ENCODE assay signal across 18 cellular contexts in the genomic region with DNA sequence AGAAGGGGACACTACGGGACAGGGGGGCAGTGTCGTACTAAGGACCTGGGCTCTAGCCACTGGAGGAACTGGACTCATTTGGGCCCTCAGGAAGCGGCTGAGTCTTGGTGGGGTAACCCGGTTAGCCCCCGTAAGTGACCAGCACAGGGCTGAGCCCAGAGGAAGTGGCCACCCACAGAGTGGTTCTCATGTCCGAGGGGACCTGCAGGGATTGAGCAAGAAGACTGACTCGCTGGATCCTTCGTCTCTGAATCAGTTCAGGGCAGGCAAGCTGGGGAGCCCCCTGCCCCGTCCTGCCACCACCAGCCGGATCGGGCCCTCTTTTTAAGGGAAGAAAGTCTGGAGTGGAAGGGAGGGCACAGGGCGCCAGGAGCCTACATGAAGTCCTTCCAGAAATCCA. TPM values are rescaled to one million over a fixed set of nuclear protein-coding genes. Genes with fewer than 3 reads are reported as not detected.
DNase-seq lines count a peak whose midpoint lies in the region; ATAC-seq and TF ChIP-seq lines count a peak whose summit lies in the region.
"Had no signal": no experiment of that assay in that cellular context is flagged by ENCODE, and none has a peak within 500 bp of the region (broad histone marks: within the 10 kb centered on the region; RNA-seq: fewer than 3 reads in every experiment).

No MANE protein-coding gene starts in this region.

- H3K9me3 ChIP-seq in neuronal stem cell (replicated peaks in 1 of 2; ENCODE audit: control insufficient read depth in 2 of 2, insufficient read depth in 1 of 2, low read depth in 1 of 2, low read length in 2 of 2) (no peaks in the 10 kb centered on the region), aorta (ENCODE audit: control insufficient read depth, low read length) (no peaks in the 10 kb centered on the region)
- H3K9me3 ChIP-seq: sigmoid colon had no signal

- no peak overlapping the region for H3K27ac ChIP-seq in neuronal stem cell (replicated peaks; ENCODE audit: low read length)
- H3K27ac ChIP-seq in aorta (ENCODE audit: low read depth in 1 of 2, low read length in 2 of 2), result peak overlapping the region; percentile 31 to 77

- no peak overlapping the region for H2BK12ac ChIP-seq in neuronal stem cell (ENCODE audit: low read length)

- DNase-seq in Right ventricle myocardium inferior (ENCODE audit: missing footprints), result no peak
- DNase-seq in cardiac septum (ENCODE audit: low spot score), result no peak
- peak; percentile 41 for DNase-seq in fibroblast of mammary gland (ENCODE audit: low read depth)
- DNase-seq in neuronal stem cell (ENCODE audit: low spot score), result no peak
- no peak for DNase-seq in aorta
- DNase-seq in GM19240 (ENCODE audit: insufficient read length, low spot score), result no peak
- no peak for DNase-seq in activated T-cell treated with anti-CD3 and anti-CD28 coated beads, Interleukin-2, amount 50 U/mL, for 48 hours
- no peak for DNase-seq in DMS79 treated with DMSO at 0.1 percent for 48 hours (lab: John Stamatoyannopoulos, UW)
- DNase-seq: 8988T; activated naive CD8-positive, alpha-beta T cell treated with anti-CD3 and anti-CD28 coated beads for 36 hours; activated T-cell treated with anti-CD3 and anti-CD28 coated beads, Interleukin-2, amount 50 U/mL, for 1 hour; NCI-H1092 treated with DMSO at 0.1 percent for 48 hours; NCI-H2171; SHP77; sigmoid colon; stimulated activated naive CD4-positive, alpha-beta T cell had no signal

- H4K8ac ChIP-seq in neuronal stem cell (ENCODE audit: low read depth, low read length), result no peak overlapping the region

- H3K9ac ChIP-seq in neuronal stem cell (ENCODE audit: low read depth, low read length, poor library complexity), result no peak overlapping the region

- H3K4me1 ChIP-seq in neuronal stem cell (ENCODE audit: control insufficient read depth in 2 of 2, insufficient read depth in 1 of 2, low read depth in 1 of 2, low read length in 2 of 2) (peaks cover 10 to 13% of the 10 kb centered on the region in 2 donors), aorta (ENCODE audit: control insufficient read depth in 1 of 2, insufficient read depth in 2 of 2, low read length in 2 of 2) (no peaks in the 10 kb centered on the region)
- H3K4me1 ChIP-seq: sigmoid colon had no signal

- WGBS in neuronal stem cell (ENCODE audit: extremely low coverage in 2 of 2, insufficient read length in 2 of 2, insufficient replicate concordance in 1 of 2), 2 donors, result no CpG with 5 or more reads among the region's 12 CpGs
- 14 to 48% methylated on average over 12 of the region's 12 CpGs for WGBS in aorta, 2 donors

- H3K14ac ChIP-seq in neuronal stem cell (ENCODE audit: low read length), result no peak overlapping the region

- H3K79me1 ChIP-seq in neuronal stem cell (ENCODE audit: low read depth, low read length), result no peaks in the 10 kb centered on the region

- no peak overlapping the region for H2BK120ac ChIP-seq in neuronal stem cell (ENCODE audit: low read depth, low read length)

- no peak overlapping the region for H3K4ac ChIP-seq in neuronal stem cell (ENCODE audit: low read length)

- H3K36me3 ChIP-seq in neuronal stem cell (replicated peaks in 1 of 2; ENCODE audit: control insufficient read depth in 2 of 2, insufficient read depth in 2 of 2, low read length in 2 of 2) (no peaks in the 10 kb centered on the region), aorta (ENCODE audit: control insufficient read depth in 1 of 2, insufficient read depth in 2 of 2, low read length in 1 of 2) (no peaks in the 10 kb centered on the region)
- H3K36me3 ChIP-seq: sigmoid colon had no signal

- H3K4me3 ChIP-seq in fibroblast of mammary gland (ENCODE audit: control insufficient read depth, low read depth, low read length) (no peak overlapping the region), neuronal stem cell (ENCODE audit: low read length in 2 of 2) (no peak overlapping the region), aorta (ENCODE audit: low read length in 2 of 2) (no peak overlapping the region)

- H2AFZ ChIP-seq in neuronal stem cell (ENCODE audit: low read length), result no peak overlapping the region

- peak overlapping the region; percentile 39 for H2BK5ac ChIP-seq in neuronal stem cell (ENCODE audit: low read length)

- H3K4me2 ChIP-seq in neuronal stem cell (ENCODE audit: insufficient read depth, low read length, poor library complexity, severe bottlenecking), result no peak overlapping the region

- peak overlapping the region; percentile 30 for H4K91ac ChIP-seq in neuronal stem cell (ENCODE audit: low read depth, low read length, poor library complexity)

- peak; percentile 27 for ATAC-seq in Right ventricle myocardium inferior
- no peak for ATAC-seq in aorta (ENCODE audit: low FRiP score)

- H3K18ac ChIP-seq in neuronal stem cell (ENCODE audit: low read length), result no peak overlapping the region

- H3K27me3 ChIP-seq in neuronal stem cell (ENCODE audit: control insufficient read depth in 3 of 3, insufficient read depth in 3 of 3, low read depth in 1 of 3, low read length in 3 of 3) (peaks cover 0 to 24% (median 0%) of the 10 kb centered on the region in 3 experiments), aorta (ENCODE audit: control insufficient read depth in 1 of 2, insufficient read depth in 2 of 2, low read length in 1 of 2) (no peaks in the 10 kb centered on the region)

- intact Hi-C loops in Right ventricle myocardium inferior (cut with DNase I), result loop anchor here (2.0 kb wide), 1 partner anchor 31 kb away; no protein-coding TSS in a partner anchor
- intact Hi-C loops in cardiac septum (cut with DNase I), result loop anchor here (2.0 kb wide), 1 partner anchor 17 kb away; no protein-coding TSS in a partner anchor
- intact Hi-C loops in aorta (cut with DNase I), result no loop called here

- peak overlapping the region; percentile 26 for H2BK15ac ChIP-seq in neuronal stem cell (ENCODE audit: low read length)

- TF ChIP-seq CTCF in fibroblast of mammary gland (conservative IDR thresholded peaks at IDR 0.05; ENCODE audit: control insufficient read depth, insufficient read depth, low read depth, low read length), result no peak

- H2AK5ac ChIP-seq in neuronal stem cell (ENCODE audit: low read depth, low read length), result peak overlapping the region; percentile 88

- H3K23ac ChIP-seq in neuronal stem cell (ENCODE audit: low read depth, low read length, poor library complexity), result no peak overlapping the region

RNA-seq across cellular contexts. Expression of a gene that starts 0.7 kb away (rescaled TPM):
- 42.2 TPM for total RNA-seq in Right ventricle myocardium inferior
- 175 TPM for total RNA-seq in cardiac septum
- 3.8 TPM for polyA plus RNA-seq in neuronal stem cell (2013, experiment 1 of 2)
- 4.3 TPM for polyA plus RNA-seq in neuronal stem cell (2013, experiment 2 of 2)
- total RNA-seq in aorta, result 1,000 to 10,000 TPM; 1,297 to 2,306 TPM
- polyA plus RNA-seq in aorta, result 1,000 to 10,000 TPM; 1,177 to 3,171 TPM
- total RNA-seq: activated naive CD8-positive, alpha-beta T cell treated with anti-CD3 and anti-CD28 coated beads for 36 hours; T-helper 2 cell treated with Interferon-gamma antibody and Interleukin-4, amounts not matched to agents 100 ng/mL and 5 ng/mL, for 36 hours had no signal

RNA-seq across cellular contexts. Expression of a gene that starts 23.4 kb away (rescaled TPM):
- total RNA-seq in Right ventricle myocardium inferior (not detected), cardiac septum (0.16 TPM), aorta (under 1 TPM; 0.19 to 0.27 TPM)
- 0.49 TPM for polyA plus RNA-seq in neuronal stem cell (2013, experiment 1 of 2)
- 0.48 TPM for polyA plus RNA-seq in neuronal stem cell (2013, experiment 2 of 2)
- polyA plus RNA-seq in aorta, result under 1 TPM in 1 of 2 donors, not detected in 1; 0.20 TPM
- total RNA-seq: activated naive CD8-positive, alpha-beta T cell treated with anti-CD3 and anti-CD28 coated beads for 36 hours; T-helper 2 cell treated with Interferon-gamma antibody and Interleukin-4, amounts not matched to agents 100 ng/mL and 5 ng/mL, for 36 hours had no signal
- polyA plus RNA-seq: esophagus had no signal

RNA-seq across cellular contexts. Expression of a gene that starts 23.7 kb away (rescaled TPM):
- 18.5 TPM for total RNA-seq in Right ventricle myocardium inferior
- total RNA-seq in cardiac septum, result 13.4 TPM
- polyA plus RNA-seq in neuronal stem cell (2013, experiment 1 of 2), result 19.4 TPM
- 20.0 TPM for polyA plus RNA-seq in neuronal stem cell (2013, experiment 2 of 2)
- total RNA-seq in aorta, result 10 to 100 TPM; 34.6 to 76.0 TPM
- polyA plus RNA-seq in aorta, result 100 to 1,000 TPM in 1 of 2 donors, 10 to 100 TPM in 1; 33.1 to 686 TPM

RNA-seq across cellular contexts. Expression of a gene that starts 48.2 kb away (rescaled TPM):
- total RNA-seq in Right ventricle myocardium inferior (not detected), cardiac septum (0.19 TPM), aorta (1 to 10 TPM; 1.4 to 4.5 TPM)
- polyA plus RNA-seq in neuronal stem cell (2013, experiment 1 of 2), result 0.08 TPM
- 0.06 TPM for polyA plus RNA-seq in neuronal stem cell (2013, experiment 2 of 2)
- 10 to 100 TPM in 1 of 2 donors, not detected in 1; 39.1 TPM for polyA plus RNA-seq in aorta

Comparison
In these comparisons a context has a peak if more than half of its experiments do, and no peak if none do; other contexts are left out.
1. intact Hi-C loops: an anchor here in Right ventricle myocardium inferior (2.0 kb wide) and cardiac septum (2.0 kb wide); none called in aorta.